ENCODE assay signal across 33 cellular contexts in genomic region chr13:38228322-38228721, GRCh38.
"Had no signal": no experiment of that assay in that cellular context is flagged by ENCODE, and none has a peak within 500 bp of the region (broad histone marks: within the 10 kb centered on the region; RNA-seq: fewer than 3 reads in every experiment).

No MANE protein-coding gene starts in this region.

- H3K27me3 Mint-ChIP-seq: activated B cell treated with CpG ODN at 0.5 μM for 24 hours; activated CD4-positive, alpha-beta memory T cell treated with anti-CD3 and anti-CD28 coated beads for 36 hours; T-helper 17 cell had no signal

- H3K36me3 Mint-ChIP-seq: T-cell had no signal

- H3K4me1 ChIP-seq: adrenal gland, body of pancreas, breast epithelium had no signal

- H3K27ac Mint-ChIP-seq: activated B cell treated with CpG ODN at 0.5 μM for 24 hours; activated CD4-positive, alpha-beta memory T cell treated with anti-CD3 and anti-CD28 coated beads for 36 hours; activated naive CD4-positive, alpha-beta T cell treated with anti-CD3 and anti-CD28 coated beads for 36 hours; activated naive CD4-positive, alpha-beta T cell treated with anti-CD3 and anti-CD28 coated beads, Interleukin-2, amount 50 U/mL, for 72 hours; activated T-helper 1 cell treated with anti-CD3 and anti-CD28 coated beads, Interleukin-12 subunit alpha, Interleukin-12 subunit beta, Interleukin-2, Interleukin-4 antibody, amounts not matched to agents 30 ng/mL and 10 ng/mL and 1 ng/mL, durations not matched to agents 14 hours and 24 hours and 36 hours; T-cell; T-helper 17 cell had no signal

- H3K4me1 Mint-ChIP-seq: activated B cell treated with CpG ODN at 0.5 μM for 24 hours, T-cell, T-helper 17 cell had no signal

- H3K36me3 ChIP-seq: adrenal gland, breast epithelium had no signal

- H3K27me3 ChIP-seq: adrenal gland, body of pancreas, breast epithelium had no signal

- H3K4me3 Mint-ChIP-seq: activated B cell treated with CpG ODN at 0.5 μM for 24 hours; activated CD4-positive, alpha-beta memory T cell treated with anti-CD3 and anti-CD28 coated beads for 36 hours; activated naive CD4-positive, alpha-beta T cell treated with anti-CD3 and anti-CD28 coated beads for 36 hours; activated T-cell treated with anti-CD3 and anti-CD28 coated beads, Interleukin-2, amount 50 U/mL, for 4 hours; activated T-helper 1 cell treated with anti-CD3 and anti-CD28 coated beads, Interleukin-12 subunit alpha, Interleukin-12 subunit beta, Interleukin-2, Interleukin-4 antibody, amounts not matched to agents 30 ng/mL and 10 ng/mL and 1 ng/mL, durations not matched to agents 14 hours and 24 hours and 36 hours; T-cell; T-helper 17 cell had no signal

- ATAC-seq: activated naive CD4-positive, alpha-beta T cell treated with anti-CD3 and anti-CD28 coated beads, Interleukin-2, amount 50 U/mL, for 72 hours; activated T-cell treated with anti-CD3 and anti-CD28 coated beads, Interleukin-2, amount 50 U/mL, for 4 hours; body of pancreas; Right ventricle myocardium inferior; SK-N-SH treated with all-trans-retinoic acid at 6 μM for 48 hours; T-cell; T-helper 17 cell had no signal

- H3K4me3 ChIP-seq: adrenal gland, body of pancreas, breast epithelium, PC-9 had no signal

- H3K27ac ChIP-seq: adrenal gland, body of pancreas, breast epithelium, PC-9, RWPE1, VCaP had no signal

- DNase-seq: activated B cell treated with CpG ODN at 0.5 μM for 24 hours; activated CD4-positive, alpha-beta memory T cell treated with anti-CD3 and anti-CD28 coated beads for 36 hours; activated CD4-positive, alpha-beta T cell treated with anti-CD3 and anti-CD28 coated beads for 4 hours; activated CD4-positive, alpha-beta T cell treated with anti-CD3 and anti-CD28 coated beads, Interleukin-2, amount 50 U/mL, for 1 hour; activated CD4-positive, CD25-positive, alpha-beta regulatory T cell treated with anti-CD3 and anti-CD28 coated beads, Interleukin-2, amount 50 U/mL, for 72 hours; activated CD8-positive, alpha-beta memory T cell treated with anti-CD3 and anti-CD28 coated beads, Interleukin-2, amount 50 U/mL, for 4 hours; activated gamma-delta T cell treated with Interleukin-2 at 50 U/mL for 16 hours; activated naive CD4-positive, alpha-beta T cell treated with anti-CD3 and anti-CD28 coated beads for 36 hours; activated T-cell treated with anti-CD3 and anti-CD28 coated beads for 4 hours; activated T-cell treated with anti-CD3 and anti-CD28 coated beads, Interleukin-2, amount 50 U/mL, for 4 hours; adrenal gland; body of pancreas; Kasumi-1; KG1; MM.1S; MV-4-11; NCI-H1092; NCI-H1694 treated with DMSO at 0.1 percent for 48 hours; NCI-H2029; NCI-H2171; NCI-H510A; NCI-H526; PC-9; SIG-M5; T-cell; T-helper 17 cell had no signal

- H3K9me3 ChIP-seq: breast epithelium had no signal
